Comparison of ENCODE assay signal across 29 cellular contexts in the genomic region with DNA sequence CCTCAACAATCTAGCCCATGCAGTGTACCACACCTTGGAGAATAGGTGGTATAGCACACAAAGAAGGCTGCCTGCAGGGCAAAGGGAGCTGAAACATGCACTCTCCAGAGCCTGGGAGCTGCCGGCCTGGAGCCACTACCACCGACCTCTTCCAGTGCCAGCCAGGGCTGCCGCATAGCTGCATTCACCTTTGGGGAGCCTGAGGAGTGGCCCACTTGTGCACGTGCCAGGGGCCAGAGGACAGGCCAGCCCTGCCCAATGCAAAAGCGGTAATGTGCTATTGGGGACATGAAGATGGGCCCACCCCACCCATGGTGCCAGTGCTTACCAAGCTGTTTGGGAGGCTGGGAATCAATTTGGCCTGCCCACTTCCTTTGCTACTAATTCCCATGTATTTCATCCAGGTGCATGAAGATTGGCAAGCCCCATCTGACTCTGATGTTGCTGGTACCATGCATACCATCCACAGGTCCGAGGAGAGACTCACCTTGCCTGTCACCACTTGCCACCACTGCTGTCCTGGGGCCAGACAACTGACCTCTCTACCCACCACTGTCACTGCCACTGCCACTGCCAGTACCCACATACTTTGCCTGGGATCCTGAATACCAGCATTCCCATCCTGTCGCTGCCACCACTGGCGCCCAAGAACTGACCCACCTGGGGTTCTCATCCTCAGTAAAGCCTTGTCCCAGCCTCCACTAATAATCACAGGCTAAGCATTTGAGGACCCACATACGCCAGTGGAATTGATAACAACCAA.
"Had no signal": no experiment of that assay in that cellular context is flagged by ENCODE, and none has a peak within 500 bp of the region (broad histone marks: within the 10 kb centered on the region; RNA-seq: fewer than 3 reads in every experiment).

No MANE protein-coding gene starts in this region.

- H3K4me1 Mint-ChIP-seq: activated B cell treated with CpG ODN at 0.5 μM for 24 hours; activated naive CD8-positive, alpha-beta T cell treated with anti-CD3 and anti-CD28 coated beads, Interleukin-2, amount 10 ng/mL, durations not matched to agents 7 days and 5 days; activated T-helper 17 cell treated with anti-CD3 and anti-CD28 coated beads, Interleukin-2, amount 50 U/mL, for 72 hours; central memory CD8-positive, alpha-beta T cell; T-helper 17 cell had no signal

- ATAC-seq: activated CD4-positive, CD25-positive, alpha-beta regulatory T cell treated with anti-CD3 and anti-CD28 coated beads, Interleukin-2, amount 50 U/mL, for 24 hours; activated CD8-positive, alpha-beta T cell treated with anti-CD3 and anti-CD28 coated beads for 36 hours; activated naive CD4-positive, alpha-beta T cell treated with anti-CD3 and anti-CD28 coated beads, Interleukin-2, amount 50 U/mL, for 72 hours; activated T-cell treated with anti-CD3 and anti-CD28 coated beads, Interleukin-2, amount 50 U/mL, for 4 hours; activated T-helper 17 cell treated with anti-CD3 and anti-CD28 coated beads, Interleukin-2, amount 50 U/mL, for 72 hours; effector memory CD8-positive, alpha-beta T cell; foreskin keratinocyte; gastrocnemius medialis; T-helper 17 cell had no signal

- H3K9me3 Mint-ChIP-seq: activated B cell treated with CpG ODN at 0.5 μM for 24 hours; activated CD8-positive, alpha-beta T cell treated with anti-CD3 and anti-CD28 coated beads for 36 hours; activated naive CD8-positive, alpha-beta T cell treated with anti-CD3 and anti-CD28 coated beads, Interleukin-2, amount 10 ng/mL, durations not matched to agents 7 days and 5 days; activated T-cell treated with anti-CD3 and anti-CD28 coated beads, Interleukin-2, amount 50 U/mL, for 4 hours had no signal

- H3K27ac ChIP-seq: brain microvascular endothelial cell, esophagus muscularis mucosa, foreskin keratinocyte, gastrocnemius medialis, WERI-Rb-1 had no signal

- H3K4me3 Mint-ChIP-seq: activated B cell treated with CpG ODN at 0.5 μM for 24 hours; activated CD8-positive, alpha-beta T cell treated with anti-CD3 and anti-CD28 coated beads for 36 hours; activated naive CD8-positive, alpha-beta T cell treated with anti-CD3 and anti-CD28 coated beads, Interleukin-2, amount 10 ng/mL, durations not matched to agents 7 days and 5 days; activated T-cell treated with anti-CD3 and anti-CD28 coated beads, Interleukin-2, amount 50 U/mL, for 4 hours; activated T-helper 17 cell treated with anti-CD3 and anti-CD28 coated beads, Interleukin-2, amount 50 U/mL, for 72 hours; central memory CD8-positive, alpha-beta T cell; effector memory CD8-positive, alpha-beta T cell; T-helper 17 cell; T-helper 2 cell treated with Interferon-gamma antibody and Interleukin-4, amounts not matched to agents 5 μg/mL and 100 μg/mL, for 36 hours had no signal

- H3K27me3 ChIP-seq: brain microvascular endothelial cell, esophagus muscularis mucosa, foreskin keratinocyte, gastrocnemius medialis had no signal

- H3K36me3 Mint-ChIP-seq: activated naive CD4-positive, alpha-beta T cell treated with anti-CD3 and anti-CD28 coated beads, Interleukin-2, amount 50 U/mL, for 72 hours; activated naive CD8-positive, alpha-beta T cell treated with anti-CD3 and anti-CD28 coated beads, Interleukin-2, amount 10 ng/mL, durations not matched to agents 7 days and 5 days had no signal

- H3K36me3 ChIP-seq: brain microvascular endothelial cell, esophagus muscularis mucosa, gastrocnemius medialis, WERI-Rb-1 had no signal

- H3K27me3 Mint-ChIP-seq: activated B cell treated with CpG ODN at 0.5 μM for 24 hours; activated CD8-positive, alpha-beta T cell treated with anti-CD3 and anti-CD28 coated beads for 36 hours; activated naive CD8-positive, alpha-beta T cell treated with anti-CD3 and anti-CD28 coated beads, Interleukin-2, amount 10 ng/mL, durations not matched to agents 7 days and 5 days; activated T-helper 17 cell treated with anti-CD3 and anti-CD28 coated beads, Interleukin-2, amount 50 U/mL, for 72 hours; central memory CD8-positive, alpha-beta T cell; effector memory CD8-positive, alpha-beta T cell; T-helper 17 cell had no signal

- H3K4me3 ChIP-seq: esophagus muscularis mucosa, gastrocnemius medialis had no signal

- DNase-seq: activated B cell treated with CpG ODN at 0.5 μM for 24 hours; activated CD4-positive, alpha-beta T cell treated with anti-CD3 and anti-CD28 coated beads for 48 hours; activated CD4-positive, alpha-beta T cell treated with anti-CD3 and anti-CD28 coated beads, Interleukin-2, amount 50 U/mL, for 1 hour; activated CD4-positive, alpha-beta T cell treated with anti-CD3 and anti-CD28 coated beads, Interleukin-2, amount 50 U/mL, for 48 hours; activated CD8-positive, alpha-beta memory T cell treated with anti-CD3 and anti-CD28 coated beads for 24 hours; activated CD8-positive, alpha-beta T cell treated with anti-CD3 and anti-CD28 coated beads for 36 hours; activated effector memory CD4-positive, alpha-beta T cell treated with Interleukin-2 at 50 U/mL for 16 hours; activated gamma-delta T cell treated with Interleukin-2 at 50 U/mL for 16 hours; activated naive CD4-positive, alpha-beta T cell treated with Interleukin-2 at 50 U/mL for 16 hours; activated naive CD8-positive, alpha-beta T cell treated with anti-CD3 and anti-CD28 coated beads, Interleukin-2, amount 10 ng/mL, durations not matched to agents 7 days and 5 days; activated T-cell treated with anti-CD3 and anti-CD28 coated beads, Interleukin-2, amount 50 U/mL, for 4 hours; brain microvascular endothelial cell; cortex of kidney; dermis blood vessel endothelial cell; effector CD4-positive, alpha-beta T cell; effector memory CD8-positive, alpha-beta T cell; erythroblast; foreskin keratinocyte; gastrocnemius medialis; T-helper 1 cell; T-helper 17 cell; T1000; WERI-Rb-1 had no signal

- H3K4me1 ChIP-seq: esophagus muscularis mucosa, foreskin keratinocyte, gastrocnemius medialis had no signal

- H3K27ac Mint-ChIP-seq: activated B cell treated with CpG ODN at 0.5 μM for 24 hours; activated CD8-positive, alpha-beta T cell treated with anti-CD3 and anti-CD28 coated beads for 36 hours; activated naive CD4-positive, alpha-beta T cell treated with anti-CD3 and anti-CD28 coated beads, Interleukin-2, amount 50 U/mL, for 72 hours; activated naive CD8-positive, alpha-beta T cell treated with anti-CD3 and anti-CD28 coated beads, Interleukin-2, amount 10 ng/mL, durations not matched to agents 7 days and 5 days; activated T-helper 17 cell treated with anti-CD3 and anti-CD28 coated beads, Interleukin-2, amount 50 U/mL, for 72 hours; effector memory CD8-positive, alpha-beta T cell; T-helper 17 cell; T-helper 2 cell treated with Interferon-gamma antibody and Interleukin-4, amounts not matched to agents 5 μg/mL and 100 μg/mL, for 36 hours had no signal

- H3K9me3 ChIP-seq: esophagus muscularis mucosa, gastrocnemius medialis had no signal
